Comparison of ENCODE assay signal across 1 cellular context in the genomic region with DNA sequence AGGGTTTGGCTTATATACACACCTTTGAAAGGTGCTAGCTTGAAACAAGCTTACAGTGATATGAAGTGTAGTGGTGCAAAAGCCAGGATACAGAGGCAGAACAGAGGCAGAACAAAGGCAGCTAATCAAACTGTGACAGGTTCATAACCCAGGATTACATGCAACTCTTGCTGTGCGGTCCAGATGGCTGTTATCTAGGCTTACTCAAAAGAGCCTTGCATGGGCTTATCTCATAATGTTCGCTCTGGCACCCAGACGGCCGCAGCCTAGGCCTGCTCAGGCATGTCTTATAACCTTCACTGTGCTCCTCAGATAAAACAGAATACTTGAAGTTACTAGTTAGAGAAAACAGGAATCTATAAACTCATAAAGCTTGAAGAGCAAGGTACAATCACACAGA.
A peak's percentile ranks its signal among the peaks of the same experiment; 100 is the strongest.
TF ChIP-seq lines count a peak whose summit lies in the region.

No MANE protein-coding gene starts in this region.

TF ChIP-seq in K562, 482 proteins besides CTCF, POLR2A, EP300 and RAD21 (continues in another document):
- no peak for TF ChIP-seq ZNF696 (CRISPR knock-in tag; conservative IDR thresholded peaks at IDR 0.05)
- no peak for TF ChIP-seq ZNF76 (CRISPR knock-in tag; IDR thresholded peaks at IDR 0.05; ENCODE audit: borderline replicate concordance)
- TF ChIP-seq SIN3A (IDR thresholded peaks at IDR 0.05; ENCODE audit: borderline replicate concordance in 2 of 2, control insufficient read depth in 1 of 2, low read depth in 2 of 2, low read length in 2 of 2), result no peak
- TF ChIP-seq SETDB1 (IDR thresholded peaks at IDR 0.05; ENCODE audit: low read length), result no peak
- TF ChIP-seq ARNT (IDR thresholded peaks at IDR 0.05), result peak; percentile 97
- TF ChIP-seq KLF1 (tag; IDR thresholded peaks at IDR 0.05), result no peak
- TF ChIP-seq IFI16 (CRISPR knock-in tag; IDR thresholded peaks at IDR 0.05), result no peak
- TF ChIP-seq SP1 (CRISPR knock-in tag; IDR thresholded peaks at IDR 0.05), result no peak
- TF ChIP-seq, protein P1, sequence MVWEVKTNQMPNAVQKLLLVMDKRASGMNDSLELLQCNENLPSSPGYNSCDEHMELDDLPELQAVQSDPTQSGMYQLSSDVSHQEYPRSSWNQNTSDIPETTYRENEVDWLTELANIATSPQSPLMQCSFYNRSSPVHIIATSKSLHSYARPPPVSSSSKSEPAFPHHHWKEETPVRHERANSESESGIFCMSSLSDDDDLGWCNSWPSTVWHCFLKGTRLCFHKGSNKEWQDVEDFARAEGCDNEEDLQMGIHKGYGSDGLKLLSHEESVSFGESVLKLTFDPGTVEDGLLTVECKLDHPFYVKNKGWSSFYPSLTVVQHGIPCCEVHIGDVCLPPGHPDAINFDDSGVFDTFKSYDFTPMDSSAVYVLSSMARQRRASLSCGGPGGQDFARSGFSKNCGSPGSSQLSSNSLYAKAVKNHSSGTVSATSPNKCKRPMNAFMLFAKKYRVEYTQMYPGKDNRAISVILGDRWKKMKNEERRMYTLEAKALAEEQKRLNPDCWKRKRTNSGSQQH (CRISPR knock-in tag; IDR thresholded peaks at IDR 0.05), result no peak
- no peak for TF ChIP-seq EHMT2 (IDR thresholded peaks at IDR 0.05)
- TF ChIP-seq, protein P2, sequence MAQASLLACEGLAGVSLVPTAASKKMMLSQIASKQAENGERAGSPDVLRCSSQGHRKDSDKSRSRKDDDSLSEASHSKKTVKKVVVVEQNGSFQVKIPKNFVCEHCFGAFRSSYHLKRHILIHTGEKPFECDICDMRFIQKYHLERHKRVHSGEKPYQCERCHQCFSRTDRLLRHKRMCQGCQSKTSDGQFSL (CRISPR knock-in tag; IDR thresholded peaks at IDR 0.05), result no peak
- TF ChIP-seq, protein P2 (tag; IDR thresholded peaks at IDR 0.05), result no peak
- peak; percentile 66 for TF ChIP-seq BRD9 (IDR thresholded peaks at IDR 0.05; ENCODE audit: low read depth, partially characterized antibody)
- TF ChIP-seq MAZ (CRISPR knock-in tag; conservative IDR thresholded peaks at IDR 0.05 in 1 of 2, IDR thresholded peaks at IDR 0.05 in 1 of 2), result no peak; a peak in 2 of 4 replicates
- TF ChIP-seq, protein P3, sequence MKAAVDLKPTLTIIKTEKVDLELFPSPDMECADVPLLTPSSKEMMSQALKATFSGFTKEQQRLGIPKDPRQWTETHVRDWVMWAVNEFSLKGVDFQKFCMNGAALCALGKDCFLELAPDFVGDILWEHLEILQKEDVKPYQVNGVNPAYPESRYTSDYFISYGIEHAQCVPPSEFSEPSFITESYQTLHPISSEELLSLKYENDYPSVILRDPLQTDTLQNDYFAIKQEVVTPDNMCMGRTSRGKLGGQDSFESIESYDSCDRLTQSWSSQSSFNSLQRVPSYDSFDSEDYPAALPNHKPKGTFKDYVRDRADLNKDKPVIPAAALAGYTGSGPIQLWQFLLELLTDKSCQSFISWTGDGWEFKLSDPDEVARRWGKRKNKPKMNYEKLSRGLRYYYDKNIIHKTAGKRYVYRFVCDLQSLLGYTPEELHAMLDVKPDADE (conservative IDR thresholded peaks at IDR 0.05; ENCODE audit: control insufficient read depth, low read depth, low read length), result peak; percentile 90
- peak; percentile 78 for TF ChIP-seq ZNF24 (IDR thresholded peaks at IDR 0.05)
- TF ChIP-seq ETV6 (IDR thresholded peaks at IDR 0.05; ENCODE audit: borderline replicate concordance in 1 of 2, low read depth in 2 of 2, low read length in 1 of 2), result 0 out of 4 replicates have a peak, but pooled peaks of 1 of the 2 experiments have one; percentile 55
- no peak for TF ChIP-seq ETV6 (CRISPR knock-in tag; IDR thresholded peaks at IDR 0.05; ENCODE audit: borderline replicate concordance)
- TF ChIP-seq, protein P4, sequence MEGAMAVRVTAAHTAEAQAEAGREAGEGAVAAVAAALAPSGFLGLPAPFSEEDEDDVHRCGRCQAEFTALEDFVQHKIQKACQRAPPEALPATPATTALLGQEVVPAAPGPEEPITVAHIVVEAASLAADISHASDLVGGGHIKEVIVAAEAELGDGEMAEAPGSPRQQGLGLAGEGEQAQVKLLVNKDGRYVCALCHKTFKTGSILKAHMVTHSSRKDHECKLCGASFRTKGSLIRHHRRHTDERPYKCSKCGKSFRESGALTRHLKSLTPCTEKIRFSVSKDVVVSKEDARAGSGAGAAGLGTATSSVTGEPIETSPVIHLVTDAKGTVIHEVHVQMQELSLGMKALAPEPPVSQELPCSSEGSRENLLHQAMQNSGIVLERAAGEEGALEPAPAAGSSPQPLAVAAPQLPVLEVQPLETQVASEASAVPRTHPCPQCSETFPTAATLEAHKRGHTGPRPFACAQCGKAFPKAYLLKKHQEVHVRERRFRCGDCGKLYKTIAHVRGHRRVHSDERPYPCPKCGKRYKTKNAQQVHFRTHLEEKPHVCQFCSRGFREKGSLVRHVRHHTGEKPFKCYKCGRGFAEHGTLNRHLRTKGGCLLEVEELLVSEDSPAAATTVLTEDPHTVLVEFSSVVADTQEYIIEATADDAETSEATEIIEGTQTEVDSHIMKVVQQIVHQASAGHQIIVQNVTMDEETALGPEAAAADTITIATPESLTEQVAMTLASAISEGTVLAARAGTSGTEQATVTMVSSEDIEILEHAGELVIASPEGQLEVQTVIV (CRISPR knock-in tag; IDR thresholded peaks at IDR 0.05; ENCODE audit: borderline replicate concordance), result no peak
- TF ChIP-seq, protein P5, sequence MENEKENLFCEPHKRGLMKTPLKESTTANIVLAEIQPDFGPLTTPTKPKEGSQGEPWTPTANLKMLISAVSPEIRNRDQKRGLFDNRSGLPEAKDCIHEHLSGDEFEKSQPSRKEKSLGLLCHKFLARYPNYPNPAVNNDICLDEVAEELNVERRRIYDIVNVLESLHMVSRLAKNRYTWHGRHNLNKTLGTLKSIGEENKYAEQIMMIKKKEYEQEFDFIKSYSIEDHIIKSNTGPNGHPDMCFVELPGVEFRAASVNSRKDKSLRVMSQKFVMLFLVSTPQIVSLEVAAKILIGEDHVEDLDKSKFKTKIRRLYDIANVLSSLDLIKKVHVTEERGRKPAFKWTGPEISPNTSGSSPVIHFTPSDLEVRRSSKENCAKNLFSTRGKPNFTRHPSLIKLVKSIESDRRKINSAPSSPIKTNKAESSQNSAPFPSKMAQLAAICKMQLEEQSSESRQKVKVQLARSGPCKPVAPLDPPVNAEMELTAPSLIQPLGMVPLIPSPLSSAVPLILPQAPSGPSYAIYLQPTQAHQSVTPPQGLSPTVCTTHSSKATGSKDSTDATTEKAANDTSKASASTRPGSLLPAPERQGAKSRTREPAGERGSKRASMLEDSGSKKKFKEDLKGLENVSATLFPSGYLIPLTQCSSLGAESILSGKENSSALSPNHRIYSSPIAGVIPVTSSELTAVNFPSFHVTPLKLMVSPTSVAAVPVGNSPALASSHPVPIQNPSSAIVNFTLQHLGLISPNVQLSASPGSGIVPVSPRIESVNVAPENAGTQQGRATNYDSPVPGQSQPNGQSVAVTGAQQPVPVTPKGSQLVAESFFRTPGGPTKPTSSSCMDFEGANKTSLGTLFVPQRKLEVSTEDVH (IDR thresholded peaks at IDR 0.05; ENCODE audit: low read depth, partially characterized antibody), result no peak
- TF ChIP-seq TCF3 (CRISPR knock-in tag; IDR thresholded peaks at IDR 0.05), result peak; percentile 100
- TF ChIP-seq, protein P6, sequence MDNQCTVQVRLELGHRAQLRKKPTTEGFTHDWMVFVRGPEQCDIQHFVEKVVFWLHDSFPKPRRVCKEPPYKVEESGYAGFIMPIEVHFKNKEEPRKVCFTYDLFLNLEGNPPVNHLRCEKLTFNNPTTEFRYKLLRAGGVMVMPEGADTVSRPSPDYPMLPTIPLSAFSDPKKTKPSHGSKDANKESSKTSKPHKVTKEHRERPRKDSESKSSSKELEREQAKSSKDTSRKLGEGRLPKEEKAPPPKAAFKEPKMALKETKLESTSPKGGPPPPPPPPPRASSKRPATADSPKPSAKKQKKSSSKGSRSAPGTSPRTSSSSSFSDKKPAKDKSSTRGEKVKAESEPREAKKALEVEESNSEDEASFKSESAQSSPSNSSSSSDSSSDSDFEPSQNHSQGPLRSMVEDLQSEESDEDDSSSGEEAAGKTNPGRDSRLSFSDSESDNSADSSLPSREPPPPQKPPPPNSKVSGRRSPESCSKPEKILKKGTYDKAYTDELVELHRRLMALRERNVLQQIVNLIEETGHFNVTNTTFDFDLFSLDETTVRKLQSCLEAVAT (IDR thresholded peaks at IDR 0.05), result peak in 1 of 2 experiments; percentile 68; a peak in 2 of 4 replicates
- TF ChIP-seq MTA3 (IDR thresholded peaks at IDR 0.05; ENCODE audit: borderline replicate concordance), result peak; percentile 83; the same call in 1 of the 2 replicates
- peak; percentile 67 for TF ChIP-seq NCOA4 (IDR thresholded peaks at IDR 0.05; ENCODE audit: partially characterized antibody)
- TF ChIP-seq, protein P7, sequence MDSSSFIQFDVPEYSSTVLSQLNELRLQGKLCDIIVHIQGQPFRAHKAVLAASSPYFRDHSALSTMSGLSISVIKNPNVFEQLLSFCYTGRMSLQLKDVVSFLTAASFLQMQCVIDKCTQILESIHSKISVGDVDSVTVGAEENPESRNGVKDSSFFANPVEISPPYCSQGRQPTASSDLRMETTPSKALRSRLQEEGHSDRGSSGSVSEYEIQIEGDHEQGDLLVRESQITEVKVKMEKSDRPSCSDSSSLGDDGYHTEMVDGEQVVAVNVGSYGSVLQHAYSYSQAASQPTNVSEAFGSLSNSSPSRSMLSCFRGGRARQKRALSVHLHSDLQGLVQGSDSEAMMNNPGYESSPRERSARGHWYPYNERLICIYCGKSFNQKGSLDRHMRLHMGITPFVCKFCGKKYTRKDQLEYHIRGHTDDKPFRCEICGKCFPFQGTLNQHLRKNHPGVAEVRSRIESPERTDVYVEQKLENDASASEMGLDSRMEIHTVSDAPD (CRISPR knock-in tag; IDR thresholded peaks at IDR 0.05), result no peak
- TF ChIP-seq FOXK1 (CRISPR knock-in tag; IDR thresholded peaks at IDR 0.05; ENCODE audit: borderline replicate concordance), result no peak
- no peak for TF ChIP-seq ZNF436 (CRISPR knock-in tag; IDR thresholded peaks at IDR 0.05)
- TF ChIP-seq ZBTB17 (CRISPR knock-in tag; IDR thresholded peaks at IDR 0.05), result peak; percentile 64; the same call in 1 of the 2 replicates
- TF ChIP-seq ASH1L (IDR thresholded peaks at IDR 0.05; ENCODE audit: borderline replicate concordance, low read depth, partially characterized antibody), result no peak
- TF ChIP-seq, protein P8, sequence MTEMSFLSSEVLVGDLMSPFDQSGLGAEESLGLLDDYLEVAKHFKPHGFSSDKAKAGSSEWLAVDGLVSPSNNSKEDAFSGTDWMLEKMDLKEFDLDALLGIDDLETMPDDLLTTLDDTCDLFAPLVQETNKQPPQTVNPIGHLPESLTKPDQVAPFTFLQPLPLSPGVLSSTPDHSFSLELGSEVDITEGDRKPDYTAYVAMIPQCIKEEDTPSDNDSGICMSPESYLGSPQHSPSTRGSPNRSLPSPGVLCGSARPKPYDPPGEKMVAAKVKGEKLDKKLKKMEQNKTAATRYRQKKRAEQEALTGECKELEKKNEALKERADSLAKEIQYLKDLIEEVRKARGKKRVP (CRISPR knock-in tag; IDR thresholded peaks at IDR 0.05), result peak; percentile 80
- TF ChIP-seq, protein P9, sequence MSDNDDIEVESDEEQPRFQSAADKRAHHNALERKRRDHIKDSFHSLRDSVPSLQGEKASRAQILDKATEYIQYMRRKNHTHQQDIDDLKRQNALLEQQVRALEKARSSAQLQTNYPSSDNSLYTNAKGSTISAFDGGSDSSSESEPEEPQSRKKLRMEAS (CRISPR knock-in tag; IDR thresholded peaks at IDR 0.05), result peak; percentile 79
- TF ChIP-seq ETV1 (tag; conservative IDR thresholded peaks at IDR 0.05; ENCODE audit: low read depth), result no peak
- TF ChIP-seq, protein P10, sequence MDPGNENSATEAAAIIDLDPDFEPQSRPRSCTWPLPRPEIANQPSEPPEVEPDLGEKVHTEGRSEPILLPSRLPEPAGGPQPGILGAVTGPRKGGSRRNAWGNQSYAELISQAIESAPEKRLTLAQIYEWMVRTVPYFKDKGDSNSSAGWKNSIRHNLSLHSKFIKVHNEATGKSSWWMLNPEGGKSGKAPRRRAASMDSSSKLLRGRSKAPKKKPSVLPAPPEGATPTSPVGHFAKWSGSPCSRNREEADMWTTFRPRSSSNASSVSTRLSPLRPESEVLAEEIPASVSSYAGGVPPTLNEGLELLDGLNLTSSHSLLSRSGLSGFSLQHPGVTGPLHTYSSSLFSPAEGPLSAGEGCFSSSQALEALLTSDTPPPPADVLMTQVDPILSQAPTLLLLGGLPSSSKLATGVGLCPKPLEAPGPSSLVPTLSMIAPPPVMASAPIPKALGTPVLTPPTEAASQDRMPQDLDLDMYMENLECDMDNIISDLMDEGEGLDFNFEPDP (CRISPR knock-in tag; IDR thresholded peaks at IDR 0.05), result no peak
- no peak for TF ChIP-seq ZNF445 (CRISPR knock-in tag; IDR thresholded peaks at IDR 0.05; ENCODE audit: low read depth)
- TF ChIP-seq NBN (IDR thresholded peaks at IDR 0.05; ENCODE audit: low read depth), result peak; percentile 88
- TF ChIP-seq ZNF263 (CRISPR knock-in tag; IDR thresholded peaks at IDR 0.05; ENCODE audit: borderline replicate concordance), result no peak
- peak; percentile 87 for TF ChIP-seq ZKSCAN8 (CRISPR knock-in tag; IDR thresholded peaks at IDR 0.05)
- no peak for TF ChIP-seq HEY1 (CRISPR knock-in tag; IDR thresholded peaks at IDR 0.05; ENCODE audit: borderline replicate concordance)
- no peak for TF ChIP-seq MCM5 (IDR thresholded peaks at IDR 0.05; ENCODE audit: low read depth)
- no peak for TF ChIP-seq ZFP30 (CRISPR knock-in tag; IDR thresholded peaks at IDR 0.05; ENCODE audit: borderline replicate concordance)
- no peak for TF ChIP-seq SP2 (IDR thresholded peaks at IDR 0.05; ENCODE audit: extremely low read depth, low read depth, low read length, poor library complexity, severe bottlenecking)
- TF ChIP-seq, protein P11, sequence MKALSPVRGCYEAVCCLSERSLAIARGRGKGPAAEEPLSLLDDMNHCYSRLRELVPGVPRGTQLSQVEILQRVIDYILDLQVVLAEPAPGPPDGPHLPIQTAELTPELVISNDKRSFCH (CRISPR knock-in tag; IDR thresholded peaks at IDR 0.05), result no peak
- TF ChIP-seq, protein P11 (tag; IDR thresholded peaks at IDR 0.05), result peak; percentile 82
- TF ChIP-seq, protein P12, sequence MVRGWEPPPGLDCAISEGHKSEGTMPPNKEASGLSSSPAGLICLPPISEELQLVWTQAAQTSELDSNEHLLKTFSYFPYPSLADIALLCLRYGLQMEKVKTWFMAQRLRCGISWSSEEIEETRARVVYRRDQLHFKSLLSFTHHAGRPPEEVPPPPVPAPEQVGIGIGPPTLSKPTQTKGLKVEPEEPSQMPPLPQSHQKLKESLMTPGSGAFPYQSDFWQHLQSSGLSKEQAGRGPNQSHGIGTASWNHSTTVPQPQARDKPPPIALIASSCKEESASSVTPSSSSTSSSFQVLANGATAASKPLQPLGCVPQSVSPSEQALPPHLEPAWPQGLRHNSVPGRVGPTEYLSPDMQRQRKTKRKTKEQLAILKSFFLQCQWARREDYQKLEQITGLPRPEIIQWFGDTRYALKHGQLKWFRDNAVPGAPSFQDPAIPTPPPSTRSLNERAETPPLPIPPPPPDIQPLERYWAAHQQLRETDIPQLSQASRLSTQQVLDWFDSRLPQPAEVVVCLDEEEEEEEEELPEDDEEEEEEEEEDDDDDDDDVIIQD (CRISPR knock-in tag; IDR thresholded peaks at IDR 0.05), result no peak
- no peak for TF ChIP-seq ZNF507 (tag; conservative IDR thresholded peaks at IDR 0.05)
- TF ChIP-seq XRCC4 (IDR thresholded peaks at IDR 0.05; ENCODE audit: extremely low read depth, insufficient read depth, insufficient read length), result no peak
- no peak for TF ChIP-seq ZNF217 (CRISPR knock-in tag; IDR thresholded peaks at IDR 0.05)
